In genomic region chr10:26737730-26738129, GRCh38 we compare ENCODE assay signal across 8 cellular contexts. TPM values are rescaled to one million over a fixed set of nuclear protein-coding genes. Genes with fewer than 3 reads are reported as not detected.
A peak's percentile ranks its signal among the peaks of the same experiment; 100 is the strongest.
DNase-seq lines count a peak whose midpoint lies in the region; ATAC-seq and TF ChIP-seq lines count a peak whose summit lies in the region.

No MANE protein-coding gene starts in this region.

- H3K4me1 ChIP-seq in heart right ventricle (peaks cover 0 to 13% (median 0%) of the 10 kb centered on the region in 9 donors), right atrium auricular region (no peaks in the 10 kb centered on the region), mesendoderm (ENCODE audit: control insufficient read depth, low read depth, low read length) (no peaks in the 10 kb centered on the region), PC-9 (replicated peaks; ENCODE audit: insufficient read depth) (no peaks in the 10 kb centered on the region)

- no peak overlapping the region for H3K56ac ChIP-seq in mesendoderm (ENCODE audit: low read length)

- no peaks in the 10 kb centered on the region for H4K20me1 ChIP-seq in PC-9 (ENCODE audit: insufficient read depth)

- H3K23ac ChIP-seq in mesendoderm (ENCODE audit: low read length) = no peak overlapping the region

- H2AK5ac ChIP-seq in mesendoderm (ENCODE audit: low read length) = no peak overlapping the region

- H3K79me1 ChIP-seq in mesendoderm (ENCODE audit: low read length) = no peaks in the 10 kb centered on the region

- CTCF ChIA-PET in PC-9 (lab: Charles Lee) = no interaction called here

- no peak overlapping the region for H2BK15ac ChIP-seq in mesendoderm (replicated peaks; ENCODE audit: low read depth)

- no peak overlapping the region for H2BK5ac ChIP-seq in mesendoderm (ENCODE audit: low read length)

- no peak overlapping the region for H2BK120ac ChIP-seq in mesendoderm (ENCODE audit: low read depth, low read length)

- H3K4me2 ChIP-seq in mesendoderm (ENCODE audit: low read length) (no peak overlapping the region), PC-9 (no peak overlapping the region)

- H3F3A ChIP-seq in PC-9 (ENCODE audit: insufficient read depth, low read depth) = no peaks in the 10 kb centered on the region

- H4K5ac ChIP-seq in mesendoderm (ENCODE audit: low read length) = no peak overlapping the region

- H3K4ac ChIP-seq in mesendoderm (ENCODE audit: low read depth, low read length) = no peak overlapping the region

- no peak overlapping the region for H2AFZ ChIP-seq in PC-9

- DNase-seq in heart right ventricle (no peak), right atrium auricular region (ENCODE audit: low spot score) (no peak), RPMI8226 (peak; percentile 30), glomerular visceral epithelial cell (ENCODE audit: extremely low spot score) (peak; percentile 9), mesendoderm (no peak), PC-9 (no peak), NCI-H510A treated with DMSO at 0.1 percent for 48 hours (lab: John Stamatoyannopoulos, UW) (no peak)

- H3K27me3 ChIP-seq in heart right ventricle (no peaks in the 10 kb centered on the region), right atrium auricular region (no peaks in the 10 kb centered on the region), mesendoderm (ENCODE audit: insufficient read depth, low read length, poor library complexity) (no peaks in the 10 kb centered on the region), PC-9 (ENCODE audit: insufficient read depth, low read depth) (no peaks in the 10 kb centered on the region)

- H3K9me2 ChIP-seq in PC-9 (ENCODE audit: insufficient read depth) = no peaks in the 10 kb centered on the region

- no peak overlapping the region for H3K18ac ChIP-seq in mesendoderm (ENCODE audit: low read length)

- H4K8ac ChIP-seq in mesendoderm (ENCODE audit: low read depth, low read length) = no peak overlapping the region

- TF ChIP-seq CTCF in heart right ventricle (IDR thresholded peaks at IDR 0.05) (no peak), right atrium auricular region (IDR thresholded peaks at IDR 0.05) (no peak), PC-9 (conservative IDR thresholded peaks at IDR 0.05) (no peak)

- H3K79me2 ChIP-seq in mesendoderm (ENCODE audit: control insufficient read depth, insufficient read depth, low read length) = no peaks in the 10 kb centered on the region
- H3K79me2 ChIP-seq in PC-9 (ENCODE audit: low read depth) = no peaks in the 10 kb centered on the region

- H3K36me3 ChIP-seq in heart right ventricle = peaks cover 0 to 89% (median 14%) of the 10 kb centered on the region in 9 donors
- peaks cover 14% of the 10 kb centered on the region for H3K36me3 ChIP-seq in right atrium auricular region
- H3K36me3 ChIP-seq in mesendoderm (ENCODE audit: control insufficient read depth, insufficient read depth, low read length) = peaks cover 6% of the 10 kb centered on the region
- no peaks in the 10 kb centered on the region for H3K36me3 ChIP-seq in PC-9 (ENCODE audit: low read depth)

- POLR2A ChIA-PET in PC-9 (lab: Charles Lee; ENCODE audit: unreplicated experiment) = no interaction called here

- H3K27ac ChIP-seq in heart right ventricle = peak overlapping the region in 1 of 10 donors; percentile 76
- H3K27ac ChIP-seq in right atrium auricular region = no peak overlapping the region
- no peak overlapping the region for H3K27ac ChIP-seq in mesendoderm (ENCODE audit: low read depth, low read length)
- no peak overlapping the region for H3K27ac ChIP-seq in PC-9

- no TSS peak for BruUV-seq in PC-9 (replicated peaks; lab: Mats Ljungman, UMichigan)

- H3K9me3 ChIP-seq in heart right ventricle (no peaks in the 10 kb centered on the region), right atrium auricular region (no peaks in the 10 kb centered on the region), PC-9 (ENCODE audit: insufficient read depth, low read depth) (no peaks in the 10 kb centered on the region)

- 66 to 73% methylated on average over 1 of the region's 1 CpG for WGBS in heart right ventricle, 2 donors
- no CpG with 5 or more reads among the region's 1 CpG for WGBS in mesendoderm (ENCODE audit: extremely low coverage, insufficient coverage, low lambda C conversion rate)

- H3K4me3 ChIP-seq in heart right ventricle = no peak overlapping the region
- H3K4me3 ChIP-seq in right atrium auricular region = no peak overlapping the region
- H3K4me3 ChIP-seq in mesendoderm (ENCODE audit: low read length) = no peak overlapping the region
- no peak overlapping the region for H3K4me3 ChIP-seq in PC-9

- ATAC-seq in heart right ventricle = peak in 7 of 8 donors; percentile 38 to 73 (median 58)
- peak; percentile 78 for ATAC-seq in HG02852 (IDR thresholded peaks at IDR 0.05; ENCODE audit: unreplicated experiment)

- intact Hi-C loops in heart right ventricle (cut with DNase I) (no loop called here), PC-9 (cut with micrococcal nuclease; ENCODE audit: unreplicated experiment) (no loop called here)

- no peak overlapping the region for H3K9ac ChIP-seq in mesendoderm (ENCODE audit: low read length)

RNA-seq across cellular contexts. Expression of gene PDSS1, which starts 40.2 kb away (rescaled TPM):
- 1 to 10 TPM; 3.7 to 7.2 (median 5.3) TPM for total RNA-seq in heart right ventricle
- 10 to 100 TPM; 10.4 to 10.5 TPM for polyA plus RNA-seq in heart right ventricle
- 1 to 10 TPM; 2.8 to 4.7 TPM for total RNA-seq in right atrium auricular region
- 19.6 TPM for polyA plus RNA-seq in mesendoderm (2013, experiment 1 of 2)
- polyA plus RNA-seq in mesendoderm (2013, experiment 2 of 2) = 19.0 TPM
- 4.5 and 5.6 TPM in 2 replicates for total RNA-seq in PC-9 (2021)

Comparison
In these comparisons a context has a peak if more than half of its experiments do, and no peak if none do; other contexts are left out.
1. DNase-seq: peak in RPMI8226 (single experiment) and glomerular visceral epithelial cell (single experiment); none in heart right ventricle (0 of 2), right atrium auricular region (single experiment), mesendoderm (single experiment), PC-9 (0 of 2) and NCI-H510A treated with DMSO at 0.1 percent for 48 hours (single experiment).